ENCODE assay signal across 9 cellular contexts in the genomic region with DNA sequence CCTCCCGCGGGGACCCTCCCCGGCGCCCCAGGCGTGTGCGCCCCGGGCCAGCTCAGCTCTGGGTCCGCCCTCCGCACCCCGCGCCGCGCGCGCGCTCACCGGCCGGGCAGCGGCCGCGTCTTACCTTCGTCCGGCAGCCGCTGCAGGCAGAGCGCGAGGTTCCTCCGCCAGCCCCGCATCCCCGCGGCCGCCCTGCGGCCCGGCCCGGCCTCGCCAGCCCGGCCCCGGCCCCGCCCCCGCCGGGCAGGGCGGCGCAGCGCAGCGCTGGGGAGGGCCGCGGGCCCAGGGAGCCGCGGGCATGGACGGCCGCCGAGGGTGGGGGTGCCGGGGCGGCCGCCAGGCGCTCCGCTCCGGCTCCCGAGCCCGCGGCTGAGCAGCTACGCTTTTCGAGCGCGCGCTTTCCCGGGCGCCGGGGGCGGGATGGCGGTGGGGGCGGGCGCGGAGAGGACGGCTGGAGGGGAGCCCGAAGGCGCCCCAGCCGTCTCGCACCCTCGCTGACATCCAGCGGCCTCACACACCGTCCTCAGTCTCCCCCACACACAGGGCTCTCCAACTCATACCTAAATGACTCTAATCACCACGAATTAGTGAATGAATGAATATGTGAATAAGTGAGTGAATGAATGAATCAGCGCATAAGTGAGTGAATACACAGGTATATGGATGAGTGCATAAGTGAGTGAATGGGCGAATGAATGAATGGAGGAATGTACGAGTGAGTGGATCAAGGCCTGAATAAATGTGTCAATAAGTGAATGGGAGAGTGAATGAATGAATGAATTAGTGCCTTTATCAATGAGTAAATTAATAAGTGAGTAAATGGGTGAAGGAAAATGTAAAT. TPM values are rescaled to one million over a fixed set of nuclear protein-coding genes. Genes with fewer than 3 reads are reported as not detected.
DNase-seq lines count a peak whose midpoint lies in the region; ATAC-seq and TF ChIP-seq lines count a peak whose summit lies in the region.
"Had no signal": no experiment of that assay in that cellular context is flagged by ENCODE, and none has a peak within 500 bp of the region (broad histone marks: within the 10 kb centered on the region; RNA-seq: fewer than 3 reads in every experiment).

No MANE protein-coding gene starts in this region.

- no peaks in the 10 kb centered on the region for H3K9me3 Mint-ChIP-seq in activated CD8-positive, alpha-beta T cell treated with anti-CD3 and anti-CD28 coated beads for 36 hours

- TF ChIP-seq CTCF in PC-3 (conservative IDR thresholded peaks at IDR 0.05; ENCODE audit: low read depth, low read length) (no peak), right atrium auricular region (IDR thresholded peaks at IDR 0.05) (no peak), parathyroid adenoma (IDR thresholded peaks at IDR 0.05) (no peak)
- TF ChIP-seq CTCF in activated CD8-positive, alpha-beta T cell treated with anti-CD3 and anti-CD28 coated beads for 36 hours (IDR thresholded peaks at IDR 0.05): no peak

- ATAC-seq in PC-3: peak; percentile 69
- ATAC-seq in activated CD8-positive, alpha-beta T cell treated with anti-CD3 and anti-CD28 coated beads for 36 hours: no peak

- H3K27me3 ChIP-seq in PC-3 (ENCODE audit: low read length): peaks cover 27% of the 10 kb centered on the region
- H3K27me3 ChIP-seq in right atrium auricular region: peaks cover 2 to 11% of the 10 kb centered on the region in 2 donors
- H3K27me3 ChIP-seq in parathyroid adenoma (ENCODE audit: control insufficient read depth, insufficient read depth, low read length): no peaks in the 10 kb centered on the region
- no peaks in the 10 kb centered on the region for H3K27me3 ChIP-seq in SJCRH30

- no peaks in the 10 kb centered on the region for H3K9me3 ChIP-seq in PC-3 (ENCODE audit: low read length)
- H3K9me3 ChIP-seq in right atrium auricular region: no peaks in the 10 kb centered on the region
- H3K9me3 ChIP-seq in parathyroid adenoma (ENCODE audit: control insufficient read depth, low read length): no peaks in the 10 kb centered on the region
- no peaks in the 10 kb centered on the region for H3K9me3 ChIP-seq in SJCRH30 (replicated peaks)

- intact Hi-C loops in PC-3 (cut with micrococcal nuclease): no loop called here
- intact Hi-C loops in activated CD8-positive, alpha-beta T cell treated with anti-CD3 and anti-CD28 coated beads for 36 hours (cut with micrococcal nuclease): no loop called here

- H3K36me3 Mint-ChIP-seq in activated CD8-positive, alpha-beta T cell treated with anti-CD3 and anti-CD28 coated beads for 36 hours (ENCODE audit: low read depth): no peaks in the 10 kb centered on the region

- no peaks in the 10 kb centered on the region; the same call in 1 of the 2 replicates for H3K9me2 ChIP-seq in PC-3 (replicated peaks; ENCODE audit: low read length)

- no TSS peak for BruUV-seq in PC-3 (replicated peaks; lab: Mats Ljungman, UMichigan)

- no peaks in the 10 kb centered on the region for H3K36me3 ChIP-seq in PC-3 (ENCODE audit: low read depth, low read length)
- no peaks in the 10 kb centered on the region for H3K36me3 ChIP-seq in right atrium auricular region
- H3K36me3 ChIP-seq in parathyroid adenoma (ENCODE audit: control insufficient read depth, insufficient read depth, low read length): no peaks in the 10 kb centered on the region
- no peaks in the 10 kb centered on the region for H3K36me3 ChIP-seq in SJCRH30

- no peak overlapping the region for H3K9ac ChIP-seq in PC-3 (ENCODE audit: low read length)
- H3K9ac ChIP-seq in parathyroid adenoma: no peak overlapping the region

- H3K27ac Mint-ChIP-seq in activated CD8-positive, alpha-beta T cell treated with anti-CD3 and anti-CD28 coated beads for 36 hours: no peak overlapping the region

- H3K4me2 ChIP-seq in PC-3 (ENCODE audit: low read length) (peak overlapping the region; percentile 76), parathyroid adenoma (ENCODE audit: low read length) (peak overlapping the region; percentile 67)

- no peaks in the 10 kb centered on the region for H3K4me1 ChIP-seq in PC-3 (ENCODE audit: insufficient read depth, low read length)
- H3K4me1 ChIP-seq in right atrium auricular region: peaks cover 0 to 7% of the 10 kb centered on the region in 2 donors
- H3K4me1 ChIP-seq in parathyroid adenoma: no peaks in the 10 kb centered on the region
- H3K4me1 ChIP-seq in SJCRH30: no peaks in the 10 kb centered on the region

- H3K79me2 ChIP-seq in PC-3 (ENCODE audit: low read length) (no peaks in the 10 kb centered on the region), parathyroid adenoma (no peaks in the 10 kb centered on the region)

- H3K4me1 Mint-ChIP-seq in activated CD8-positive, alpha-beta T cell treated with anti-CD3 and anti-CD28 coated beads for 36 hours (ENCODE audit: low read depth): peaks cover 5% of the 10 kb centered on the region

- peaks cover 60% of the 10 kb centered on the region for H3K27me3 Mint-ChIP-seq in activated CD8-positive, alpha-beta T cell treated with anti-CD3 and anti-CD28 coated beads for 36 hours

- H3K4me3 ChIP-seq in PC-3 (ENCODE audit: low read length) (peak overlapping the region; percentile 55), right atrium auricular region (peak overlapping the region; percentile 14 to 42), parathyroid adenoma (ENCODE audit: low read depth, low read length) (peak overlapping the region; percentile 25), SJCRH30 (no peak overlapping the region)

- peak overlapping the region; percentile 49; the same call in 1 of the 2 replicates for H2AFZ ChIP-seq in PC-3 (ENCODE audit: low read length)
- peak overlapping the region; percentile 71 for H2AFZ ChIP-seq in parathyroid adenoma

- H3K27ac ChIP-seq in PC-3 (ENCODE audit: low read length): no peak overlapping the region
- H3K27ac ChIP-seq in right atrium auricular region: no peak overlapping the region
- no peak overlapping the region for H3K27ac ChIP-seq in parathyroid adenoma
- no peak overlapping the region for H3K27ac ChIP-seq in SJCRH30

- peak; percentile 80 for DNase-seq in D341Med (ENCODE audit: low spot score)
- DNase-seq in PC-3: peak; percentile 11
- no peak for DNase-seq in right atrium auricular region (ENCODE audit: low spot score)
- DNase-seq in SJCRH30: no peak
- no peak for DNase-seq in activated T-cell treated with anti-CD3 and anti-CD28 coated beads, Interleukin-2, amount 50 U/mL, for 1 hour
- no peak for DNase-seq in activated CD8-positive, alpha-beta T cell treated with anti-CD3 and anti-CD28 coated beads for 36 hours
- no peak for DNase-seq in activated naive CD4-positive, alpha-beta T cell treated with anti-CD3 and anti-CD28 coated beads, Interleukin-2, amount 50 U/mL, for 16 hours
- DNase-seq: anterior cingulate cortex had no signal

- POLR2A ChIA-PET in PC-3 (lab: Charles Lee; ENCODE audit: unreplicated experiment): no interaction called here
- POLR2A ChIA-PET in activated CD8-positive, alpha-beta T cell treated with anti-CD3 and anti-CD28 coated beads for 36 hours (lab: Charles Lee): no interaction called here

- no peaks in the 10 kb centered on the region for H4K20me1 ChIP-seq in PC-3 (ENCODE audit: low read length)

- H3K4me3 Mint-ChIP-seq in activated CD8-positive, alpha-beta T cell treated with anti-CD3 and anti-CD28 coated beads for 36 hours: no peak overlapping the region

- CTCF ChIA-PET in PC-3 (lab: Charles Lee): no interaction called here
- CTCF ChIA-PET in activated CD8-positive, alpha-beta T cell treated with anti-CD3 and anti-CD28 coated beads for 36 hours (lab: Charles Lee): no interaction called here

- no peaks in the 10 kb centered on the region for H3F3A ChIP-seq in PC-3 (ENCODE audit: low read length, unreplicated experiment)

RNA-seq across cellular contexts. Expression of gene CCDC174, which starts 48.5 kb away (rescaled TPM):
- 8.2 and 16.1 TPM in 2 replicates for total RNA-seq in PC-3 (2014; rRNA removed)
- total RNA-seq in right atrium auricular region: 10 to 100 TPM in 1 of 2 donors, 1 to 10 TPM in 1; 9.4 to 14.1 TPM
- total RNA-seq in SJCRH30 (2014; rRNA removed; shearing (Covaris generic)): 11.4 and 16.6 TPM in 2 replicates
- 10 to 100 TPM; 14.2 to 16.2 TPM for total RNA-seq in activated CD8-positive, alpha-beta T cell treated with anti-CD3 and anti-CD28 coated beads for 36 hours

Comparison
In these comparisons a context has a peak if more than half of its experiments do, and no peak if none do; other contexts are left out.
1. DNase-seq: peak in D341Med (single experiment) and PC-3 (single experiment); none in right atrium auricular region (single experiment), SJCRH30 (0 of 2), activated T-cell treated with anti-CD3 and anti-CD28 coated beads, Interleukin-2, amount 50 U/mL, for 1 hour (single experiment), activated CD8-positive, alpha-beta T cell treated with anti-CD3 and anti-CD28 coated beads for 36 hours (single experiment) and activated naive CD4-positive, alpha-beta T cell treated with anti-CD3 and anti-CD28 coated beads, Interleukin-2, amount 50 U/mL, for 16 hours (single experiment).